ENCODE assay signal across 8 cellular contexts in genomic region chr1:41661428-41662060, GRCh38.
A peak's percentile ranks its signal among the peaks of the same experiment; 100 is the strongest.
DNase-seq lines count a peak whose midpoint lies in the region; ATAC-seq and TF ChIP-seq lines count a peak whose summit lies in the region.

No MANE protein-coding gene starts in this region.

- peaks cover 32% of the 10 kb centered on the region for H3F3A ChIP-seq in PC-9 (ENCODE audit: insufficient read depth, low read depth)

- H3K4me2 ChIP-seq in PC-9: peak overlapping the region; percentile 100

- H3K27ac ChIP-seq in PC-9 (no peak overlapping the region), muscle layer of duodenum (ENCODE audit: low read length) (no peak overlapping the region)

- H4K20me1 ChIP-seq in PC-9 (ENCODE audit: insufficient read depth): no peaks in the 10 kb centered on the region

- H2AFZ ChIP-seq in PC-9: peak overlapping the region; percentile 78

- H3K79me2 ChIP-seq in PC-9 (ENCODE audit: low read depth): peaks cover 6% of the 10 kb centered on the region; the same call in 1 of the 2 replicates

- H3K27me3 ChIP-seq in PC-9 (ENCODE audit: insufficient read depth, low read depth): no peaks in the 10 kb centered on the region
- no peaks in the 10 kb centered on the region for H3K27me3 ChIP-seq in muscle layer of duodenum (ENCODE audit: low read depth, low read length)

- H3K36me3 ChIP-seq in PC-9 (ENCODE audit: low read depth) (no peaks in the 10 kb centered on the region), muscle layer of duodenum (ENCODE audit: control insufficient read depth in 1 of 2, insufficient read depth in 2 of 2, low read length in 2 of 2) (no peaks in the 10 kb centered on the region)

- no peaks in the 10 kb centered on the region for H3K9me3 Mint-ChIP-seq in dendritic cell treated with granulocyte-macrophage colony-stimulating factor and Interleukin-4, amounts not matched to agents 40 ng/mL and 50 ng/mL, for 4 days

- ATAC-seq in HG02588 (IDR thresholded peaks at IDR 0.05; ENCODE audit: unreplicated experiment): peak; percentile 9

- TF ChIP-seq CTCF in GM13976 (IDR thresholded peaks at IDR 0.05; ENCODE audit: borderline replicate concordance, control extremely low read depth, extremely low read depth, insufficient read depth, missing control alignments) (no peak), PC-9 (conservative IDR thresholded peaks at IDR 0.05) (no peak)

- H3K4me1 ChIP-seq in PC-9 (replicated peaks; ENCODE audit: insufficient read depth) (peaks cover 47% of the 10 kb centered on the region), muscle layer of duodenum (ENCODE audit: control insufficient read depth in 1 of 2, insufficient read depth in 2 of 2, low read length in 2 of 2) (peaks cover 0 to 10% of the 10 kb centered on the region in 2 donors)

- DNase-seq in GM13976 (ENCODE audit: low spot score): peak; percentile 48
- DNase-seq in PC-9: no peak
- no peak for DNase-seq in NCI-H510A (lab: John Stamatoyannopoulos, UW)
- no peak for DNase-seq in NCI-H446 treated with DMSO at 0.1 percent for 48 hours (lab: John Stamatoyannopoulos, UW)
- DNase-seq in iPS-NIHi7 (ENCODE audit: extremely low spot score): no peak

- H3K27me3 Mint-ChIP-seq in dendritic cell treated with granulocyte-macrophage colony-stimulating factor and Interleukin-4, amounts not matched to agents 40 ng/mL and 50 ng/mL, for 4 days: peaks cover 5% of the 10 kb centered on the region

- peak overlapping the region; percentile 81 for H3K4me3 ChIP-seq in PC-9
- H3K4me3 ChIP-seq in muscle layer of duodenum (ENCODE audit: low read depth in 1 of 2, low read length in 2 of 2): peak overlapping the region; percentile 42 to 62

- BruUV-seq in PC-9 (replicated peaks; lab: Mats Ljungman, UMichigan): no TSS peak

- in situ Hi-C loops in GM13976 (cut with MboI; ENCODE audit: low sequenced_read_pairs, unreplicated experiment): no loop called here

- peak overlapping the region; percentile 88 for H3K27ac Mint-ChIP-seq in dendritic cell treated with granulocyte-macrophage colony-stimulating factor and Interleukin-4, amounts not matched to agents 40 ng/mL and 50 ng/mL, for 4 days

- H3K9me2 ChIP-seq in PC-9 (ENCODE audit: insufficient read depth): no peaks in the 10 kb centered on the region

- H3K36me3 Mint-ChIP-seq in dendritic cell treated with granulocyte-macrophage colony-stimulating factor and Interleukin-4, amounts not matched to agents 40 ng/mL and 50 ng/mL, for 4 days (ENCODE audit: low read depth): peaks cover 15% of the 10 kb centered on the region

- intact Hi-C loops in PC-9 (cut with micrococcal nuclease; ENCODE audit: unreplicated experiment): loop anchor here (5.0 to 10.0 kb wide), 3 partner anchors 84 to 503 kb away; partner anchors contain the start of gene GUCA2A
- intact Hi-C loops in dendritic cell treated with granulocyte-macrophage colony-stimulating factor and Interleukin-4, amounts not matched to agents 40 ng/mL and 50 ng/mL, for 4 days (cut with micrococcal nuclease): loop anchor here (5.0 kb wide), 1 partner anchor 106 kb away; no protein-coding TSS in a partner anchor

- no peaks in the 10 kb centered on the region for H3K9me3 ChIP-seq in PC-9 (ENCODE audit: insufficient read depth, low read depth)
- no peaks in the 10 kb centered on the region for H3K9me3 ChIP-seq in muscle layer of duodenum (ENCODE audit: control insufficient read depth in 1 of 2, low read length in 2 of 2)

- CTCF ChIA-PET in PC-9 (lab: Charles Lee): interaction anchor here (0.7 kb wide), 1 partner anchor 64 kb away, joined by 4 read pairs; no protein-coding TSS in a partner anchor

- peak overlapping the region; percentile 88 for H3K4me3 Mint-ChIP-seq in dendritic cell treated with granulocyte-macrophage colony-stimulating factor and Interleukin-4, amounts not matched to agents 40 ng/mL and 50 ng/mL, for 4 days

- peaks cover 75% of the 10 kb centered on the region for H3K4me1 Mint-ChIP-seq in dendritic cell treated with granulocyte-macrophage colony-stimulating factor and Interleukin-4, amounts not matched to agents 40 ng/mL and 50 ng/mL, for 4 days (ENCODE audit: low read depth)

- POLR2A ChIA-PET in PC-9 (lab: Charles Lee; ENCODE audit: unreplicated experiment): interaction anchor here (0.6 kb wide), 2 partner anchors 32 to 319 kb away, joined by 3 read pairs; no protein-coding TSS in a partner anchor
